Comparison of ENCODE assay signal across 7 cellular contexts in genomic region chr15:40754574-40754882, GRCh38.
DNase-seq lines count a peak whose midpoint lies in the region; ATAC-seq and TF ChIP-seq lines count a peak whose summit lies in the region.

No MANE protein-coding gene starts in this region.

- H3K36me3 ChIP-seq in KOPT-K1 (ENCODE audit: insufficient read depth, low read length) = peaks cover 35% of the 10 kb centered on the region

- H3K27ac Mint-ChIP-seq in stimulated activated naive B cell treated with anti-CD40 and anti-IgM and Interleukin-4, amounts not matched to agents 10 μg/mL and 1 μg/mL and 100 μg/mL, for 72 hours = peak overlapping the region; percentile 98

- H3K27ac ChIP-seq in KOPT-K1 (ENCODE audit: low read depth, low read length, poor library complexity, severe bottlenecking) = peak overlapping the region; percentile 96

- H3K9me3 ChIP-seq in KOPT-K1 (ENCODE audit: insufficient read depth, low read length, poor library complexity, severe bottlenecking) = no peaks in the 10 kb centered on the region

- H3K27me3 Mint-ChIP-seq in stimulated activated naive B cell treated with anti-CD40 and anti-IgM and Interleukin-4, amounts not matched to agents 10 μg/mL and 1 μg/mL and 100 μg/mL, for 72 hours = no peaks in the 10 kb centered on the region

- peak; percentile 15 for ATAC-seq in GM19023 (IDR thresholded peaks at IDR 0.05; ENCODE audit: unreplicated experiment)
- peak; percentile 8 to 13 for ATAC-seq in stimulated activated naive B cell treated with anti-CD40 and anti-IgM and Interleukin-4, amounts not matched to agents 10 μg/mL and 1 μg/mL and 100 μg/mL, for 72 hours (replicated peaks)
- no peak for ATAC-seq in GM21786 (IDR thresholded peaks at IDR 0.05; ENCODE audit: unreplicated experiment)

- H3K9me3 Mint-ChIP-seq in stimulated activated naive B cell treated with anti-CD40 and anti-IgM and Interleukin-4, amounts not matched to agents 10 μg/mL and 1 μg/mL and 100 μg/mL, for 72 hours = no peaks in the 10 kb centered on the region

- DNase-seq in astrocyte of the cerebellum (ENCODE audit: low read depth) (no peak), iPS-NIHi7 (ENCODE audit: extremely low spot score) (peak; percentile 15), NCI-H1105 treated with DMSO at 0.1 percent for 48 hours (lab: John Stamatoyannopoulos, UW) (no peak)
- DNase-seq in stimulated activated naive B cell treated with anti-CD40 and anti-IgM and Interleukin-4, amounts not matched to agents 10 μg/mL and 1 μg/mL and 100 μg/mL, for 72 hours = no peak

- H3K4me3 Mint-ChIP-seq in stimulated activated naive B cell treated with anti-CD40 and anti-IgM and Interleukin-4, amounts not matched to agents 10 μg/mL and 1 μg/mL and 100 μg/mL, for 72 hours = peak overlapping the region; percentile 97 to 99

- peaks cover 18 to 39% of the 10 kb centered on the region in 2 donors for H3K4me1 Mint-ChIP-seq in stimulated activated naive B cell treated with anti-CD40 and anti-IgM and Interleukin-4, amounts not matched to agents 10 μg/mL and 1 μg/mL and 100 μg/mL, for 72 hours

- peaks cover 19 to 28% of the 10 kb centered on the region in 2 donors for H3K36me3 Mint-ChIP-seq in stimulated activated naive B cell treated with anti-CD40 and anti-IgM and Interleukin-4, amounts not matched to agents 10 μg/mL and 1 μg/mL and 100 μg/mL, for 72 hours

- H3K4me3 ChIP-seq in astrocyte of the cerebellum (ENCODE audit: low read depth, low read length) = peak overlapping the region; percentile 98

- in situ Hi-C loops in astrocyte of the cerebellum (cut with HindIII; ENCODE audit: low sequenced_read_pairs) = no loop called here

- no peak for TF ChIP-seq CTCF in astrocyte of the cerebellum (IDR thresholded peaks at IDR 0.05; ENCODE audit: low read depth, low read length, missing control alignments)
